In the genomic region with DNA sequence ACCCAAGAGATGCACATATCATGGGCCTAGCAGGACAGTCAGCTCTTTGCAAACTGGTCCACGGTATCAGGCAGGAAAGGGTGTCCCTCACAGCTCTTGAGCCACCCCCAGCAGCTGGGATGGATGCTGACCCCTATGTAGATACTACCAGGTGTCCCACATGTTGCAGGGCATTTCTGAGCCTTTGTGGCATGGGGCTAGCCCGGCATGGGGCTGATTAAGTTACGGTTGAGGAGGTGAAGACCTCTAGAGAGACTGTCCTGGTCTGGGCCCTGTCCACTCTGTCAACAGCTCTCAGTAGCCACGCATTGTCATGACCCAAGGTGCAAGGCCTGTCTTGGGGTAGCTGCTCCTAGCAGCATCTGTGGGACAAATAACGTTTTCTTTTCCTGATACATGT, we compare ENCODE assay signal across 19 cellular contexts. TPM values are rescaled to one million over a fixed set of nuclear protein-coding genes. Genes with fewer than 3 reads are reported as not detected.
DNase-seq lines count a peak whose midpoint lies in the region; ATAC-seq and TF ChIP-seq lines count a peak whose summit lies in the region.
"Had no signal": no experiment of that assay in that cellular context is flagged by ENCODE, and none has a peak within 500 bp of the region (broad histone marks: within the 10 kb centered on the region; RNA-seq: fewer than 3 reads in every experiment).

No MANE protein-coding gene starts in this region.

- H3K36me3 ChIP-seq in left ventricle myocardium inferior: no peaks in the 10 kb centered on the region
- H3K36me3 ChIP-seq in uterus: no peaks in the 10 kb centered on the region
- H3K36me3 ChIP-seq: HAP-1 had no signal

- H3K4me3 ChIP-seq in left ventricle myocardium inferior: no peak overlapping the region
- no peak overlapping the region for H3K4me3 ChIP-seq in right cardiac atrium (ENCODE audit: low read length)
- H3K4me3 ChIP-seq in uterus: no peak overlapping the region
- H3K4me3 ChIP-seq: A549, GM23248, HAP-1 had no signal

- intact Hi-C loops in left ventricle myocardium inferior (cut with micrococcal nuclease): loop anchor here (10.0 kb wide), 1 partner anchor 50 kb away; no protein-coding TSS in a partner anchor
- intact Hi-C loops in right cardiac atrium (cut with DNase I): loop anchor here in 1 of 4 donors (10.0 kb wide), 1 partner anchor 50 kb away; no protein-coding TSS in a partner anchor
- intact Hi-C loops in uterus (cut with DNase I; ENCODE audit: low total_unique reads): no loop called here

- TF ChIP-seq POLR2A in uterus (IDR thresholded peaks at IDR 0.05): no peak

- no peak for TF ChIP-seq CTCF in left ventricle myocardium inferior (IDR thresholded peaks at IDR 0.05; ENCODE audit: borderline replicate concordance)
- no peak for TF ChIP-seq CTCF in uterus (IDR thresholded peaks at IDR 0.05)

- 88% methylated on average over 5 of the region's 5 CpGs for WGBS in right cardiac atrium

- H3K27me3 ChIP-seq in left ventricle myocardium inferior (ENCODE audit: low read depth) (no peaks in the 10 kb centered on the region), right cardiac atrium (ENCODE audit: control insufficient read depth, insufficient read depth) (no peaks in the 10 kb centered on the region), uterus (no peaks in the 10 kb centered on the region)

- no peak for ATAC-seq in right cardiac atrium
- ATAC-seq in HG03432 (IDR thresholded peaks at IDR 0.05; ENCODE audit: unreplicated experiment): no peak
- ATAC-seq: A549; CD8-positive, alpha-beta T cell had no signal

- H3K4me1 ChIP-seq in left ventricle myocardium inferior: peaks cover 73% of the 10 kb centered on the region
- H3K4me1 ChIP-seq in right cardiac atrium (ENCODE audit: control insufficient read depth, insufficient read depth, low read length): peaks cover 20% of the 10 kb centered on the region
- peaks cover 10 to 18% of the 10 kb centered on the region in 2 donors for H3K4me1 ChIP-seq in uterus
- H3K4me1 ChIP-seq: HAP-1 had no signal

- DNase-seq in activated CD8-positive, alpha-beta memory T cell treated with anti-CD3 and anti-CD28 coated beads for 24 hours: peak; percentile 52
- DNase-seq in activated CD8-positive, alpha-beta memory T cell treated with anti-CD3 and anti-CD28 coated beads, Interleukin-2, amount 50 U/mL, for 4 hours: no peak
- DNase-seq in left ventricle myocardium inferior (no peak), right cardiac atrium (no peak), islet precursor cell (peak; percentile 13), uterus (no peak)
- DNase-seq: AML-193; Calu3; CD8-positive, alpha-beta T cell; DMS79 treated with DMSO at 0.1 percent for 48 hours; GF-D8; GM23248 had no signal

- H3K27ac ChIP-seq in left ventricle myocardium inferior (replicated peaks) (peak overlapping the region; percentile 22), right cardiac atrium (ENCODE audit: low read length) (no peak overlapping the region), uterus (no peak overlapping the region)
- H3K27ac ChIP-seq: 22Rv1, A549, GM23248, HL-60 had no signal

- H3K9me3 ChIP-seq in left ventricle myocardium inferior (replicated peaks) (no peaks in the 10 kb centered on the region), right cardiac atrium (ENCODE audit: control insufficient read depth, low read length) (no peaks in the 10 kb centered on the region), uterus (no peaks in the 10 kb centered on the region)
- H3K9me3 ChIP-seq: A549, HAP-1 had no signal

RNA-seq across cellular contexts. Expression of a gene that starts 6.7 kb away (rescaled TPM):
- total RNA-seq in left ventricle myocardium inferior (43.3 TPM), right cardiac atrium (100 to 1,000 TPM in 1 of 4 donors, 10 to 100 TPM in 3; 46.6 to 159 (median 70.0) TPM), uterus (10 to 100 TPM; 23.8 to 82.2 (median 39.3) TPM)
- 25.7 TPM for polyA plus RNA-seq in right cardiac atrium
- total RNA-seq: GM23248, HT1080 had no signal
- polyA plus RNA-seq: BJ, GM23248 had no signal

Comparison
In these comparisons a context has a peak if more than half of its experiments do, and no peak if none do; other contexts are left out.
1. DNase-seq: peak in activated CD8-positive, alpha-beta memory T cell treated with anti-CD3 and anti-CD28 coated beads for 24 hours (single experiment) and islet precursor cell (single experiment); none in activated CD8-positive, alpha-beta memory T cell treated with anti-CD3 and anti-CD28 coated beads, Interleukin-2, amount 50 U/mL, for 4 hours (single experiment), left ventricle myocardium inferior (single experiment), right cardiac atrium (0 of 3) and uterus (0 of 2).